Comparison of ENCODE assay signal across 24 cellular contexts in genomic region chr11:3225826-3226750, GRCh38. TPM values are rescaled to one million over a fixed set of nuclear protein-coding genes. Genes with fewer than 3 reads are reported as not detected.
DNase-seq lines count a peak whose midpoint lies in the region; ATAC-seq and TF ChIP-seq lines count a peak whose summit lies in the region.
"Had no signal": no experiment of that assay in that cellular context is flagged by ENCODE, and none has a peak within 500 bp of the region (broad histone marks: within the 10 kb centered on the region; RNA-seq: fewer than 3 reads in every experiment).

No MANE protein-coding gene starts in this region.

- intact Hi-C loops in right cardiac atrium (cut with DNase I) (no loop called here), left ventricle myocardium superior (cut with micrococcal nuclease) (no loop called here)

- DNase-seq in right cardiac atrium (peak in 2 of 3 donors; percentile 8 to 42), left ventricle myocardium superior (no peak), NB4 (ENCODE audit: low read depth) (peak; percentile 61), globus pallidus (ENCODE audit: low spot score) (peak; percentile 18), NCI-H1417 treated with DMSO at 0.1 percent for 48 hours (lab: John Stamatoyannopoulos, UW) (no peak), DMS 273 treated with DMSO at 0.1 percent for 48 hours (lab: John Stamatoyannopoulos, UW) (no peak), cortex of kidney (lab: John Stamatoyannopoulos, UW) (no peak)
- DNase-seq in central memory CD4-positive, alpha-beta T cell: no peak
- DNase-seq: activated gamma-delta T cell treated with Interleukin-2 at 50 U/mL for 16 hours; cerebellar nuclear complex; effector memory CD4-positive, alpha-beta T cell; esophagus squamous epithelium; GOT3; NCI-H187; RPMI8226; stimulated activated naive B cell treated with anti-CD40 and anti-IgM and Interleukin-4, amounts not matched to agents 10 μg/mL and 1 μg/mL and 100 μg/mL, for 72 hours had no signal

- WGBS in right cardiac atrium: 79% methylated on average over 21 of the region's 21 CpGs

- H3K9me3 ChIP-seq in right cardiac atrium (ENCODE audit: control insufficient read depth, low read length): no peaks in the 10 kb centered on the region
- H3K9me3 ChIP-seq: esophagus squamous epithelium, ovary, sigmoid colon, thoracic aorta had no signal

- H3K27ac ChIP-seq in right cardiac atrium (ENCODE audit: low read length): no peak overlapping the region
- H3K27ac ChIP-seq: esophagus squamous epithelium, ovary, sigmoid colon, thoracic aorta had no signal

- no peak overlapping the region for H3K4me3 ChIP-seq in right cardiac atrium (ENCODE audit: low read length)
- no peak overlapping the region for H3K4me3 ChIP-seq in NB4 (ENCODE audit: low read depth, low read length)
- H3K4me3 ChIP-seq: esophagus squamous epithelium, ovary, sigmoid colon, thoracic aorta had no signal

- no peaks in the 10 kb centered on the region for H3K27me3 ChIP-seq in right cardiac atrium (ENCODE audit: control insufficient read depth, insufficient read depth)
- H3K27me3 ChIP-seq: ovary had no signal

- TF ChIP-seq CTCF in NB4 (IDR thresholded peaks at IDR 0.05; ENCODE audit: low read depth, low read length): no peak

- no peak for TF ChIP-seq POLR2A in NB4 (IDR thresholded peaks at IDR 0.05; ENCODE audit: extremely low read depth, insufficient read length)

- ATAC-seq in right cardiac atrium (no peak), left ventricle myocardium superior (no peak)
- ATAC-seq: stimulated activated naive B cell treated with anti-CD40 and anti-IgM and Interleukin-4, amounts not matched to agents 10 μg/mL and 1 μg/mL and 100 μg/mL, for 72 hours had no signal

- H3K4me1 ChIP-seq in right cardiac atrium (ENCODE audit: control insufficient read depth, insufficient read depth, low read length): no peaks in the 10 kb centered on the region
- H3K4me1 ChIP-seq: sigmoid colon had no signal

RNA-seq across cellular contexts. Expression of gene MRGPRE, which starts 6.1 kb away (rescaled TPM):
- total RNA-seq in right cardiac atrium (under 1 TPM in 3 of 4 donors, not detected in 1; 0.28 to 0.43 (median 0.38) TPM), left ventricle myocardium superior (0.42 TPM)
- 0.11 TPM for polyA plus RNA-seq in right cardiac atrium
- total RNA-seq: activated CD4-positive, alpha-beta T cell treated with anti-CD3 and anti-CD28 coated beads, Interleukin-2, amount 10 ng/mL, durations not matched to agents 7 days and 5 days; Daoy; lung microvascular endothelial cell; M059J; ovary; thoracic aorta had no signal
- polyA plus RNA-seq: AG04450, ovary had no signal

RNA-seq across cellular contexts. Expression of gene MRGPRG, which starts 7.5 kb away (rescaled TPM):
- total RNA-seq in right cardiac atrium (not detected), left ventricle myocardium superior (not detected)
- polyA plus RNA-seq in right cardiac atrium: not detected
- total RNA-seq: activated CD4-positive, alpha-beta T cell treated with anti-CD3 and anti-CD28 coated beads, Interleukin-2, amount 10 ng/mL, durations not matched to agents 7 days and 5 days; Daoy; esophagus squamous epithelium; lung microvascular endothelial cell; M059J; ovary; sigmoid colon; thoracic aorta had no signal
- polyA plus RNA-seq: AG04450, ovary, sigmoid colon had no signal

Comparison
In these comparisons a context has a peak if more than half of its experiments do, and no peak if none do; other contexts are left out.
1. DNase-seq: peak in right cardiac atrium (2 of 3), NB4 (single experiment) and globus pallidus (single experiment); none in left ventricle myocardium superior (single experiment), central memory CD4-positive, alpha-beta T cell (single experiment), NCI-H1417 treated with DMSO at 0.1 percent for 48 hours (single experiment), DMS 273 treated with DMSO at 0.1 percent for 48 hours (single experiment) and cortex of kidney (single experiment).